ENCODE assay signal across 26 cellular contexts in genomic region chr6:150759500-150759899, GRCh38.
DNase-seq lines count a peak whose midpoint lies in the region; ATAC-seq and TF ChIP-seq lines count a peak whose summit lies in the region.
"Had no signal": no experiment of that assay in that cellular context is flagged by ENCODE, and none has a peak within 500 bp of the region (broad histone marks: within the 10 kb centered on the region; RNA-seq: fewer than 3 reads in every experiment).

No MANE protein-coding gene starts in this region.

- DNase-seq in T1000 (lab: John Stamatoyannopoulos, UW), result peak; percentile 25
- no peak for DNase-seq in memory B cell (ENCODE audit: low spot score in 2 of 2)
- no peak for DNase-seq in stimulated activated naive B cell treated with anti-CD40 and anti-IgM and Interleukin-4, amounts not matched to agents 10 μg/mL and 1 μg/mL and 100 μg/mL, for 72 hours
- no peak for DNase-seq in GM13976 (ENCODE audit: low spot score)
- DNase-seq in activated T-cell treated with anti-CD3 and anti-CD28 coated beads, Interleukin-2, amount 50 U/mL, for 24 hours, result no peak
- DNase-seq in T-helper 1 cell, result no peak
- DNase-seq: CD8-positive, alpha-beta memory T cell; DMS 273 treated with DMSO at 0.1 percent for 48 hours; DND-41; GOT3; NCI-H1092 treated with DMSO at 0.1 percent for 48 hours; NCI-H1436; NCI-H187; NCI-H2081 treated with DMSO at 0.1 percent for 48 hours; NCI-H524; NCI-H774; NK-92 treated with Interleukin-12 subunit alpha and Interleukin-12 subunit beta, amount 100 ng/mL, for 24 hours; Right ventricle myocardium superior; RPMI8226 had no signal

- no peaks in the 10 kb centered on the region for H3K27me3 Mint-ChIP-seq in memory B cell
- H3K27me3 Mint-ChIP-seq in stimulated activated naive B cell treated with anti-CD40 and anti-IgM and Interleukin-4, amounts not matched to agents 10 μg/mL and 1 μg/mL and 100 μg/mL, for 72 hours, result no peaks in the 10 kb centered on the region
- H3K27me3 Mint-ChIP-seq in activated T-cell treated with anti-CD3 and anti-CD28 coated beads, Interleukin-2, amount 50 U/mL, for 24 hours, result no peaks in the 10 kb centered on the region
- H3K27me3 Mint-ChIP-seq: CD8-positive, alpha-beta memory T cell; IgD-negative memory B cell had no signal

- no peaks in the 10 kb centered on the region for H3K9me3 Mint-ChIP-seq in memory B cell
- H3K9me3 Mint-ChIP-seq in stimulated activated naive B cell treated with anti-CD40 and anti-IgM and Interleukin-4, amounts not matched to agents 10 μg/mL and 1 μg/mL and 100 μg/mL, for 72 hours, result peaks cover 1 to 7% of the 10 kb centered on the region in 2 donors
- no peaks in the 10 kb centered on the region for H3K9me3 Mint-ChIP-seq in activated T-cell treated with anti-CD3 and anti-CD28 coated beads, Interleukin-2, amount 50 U/mL, for 24 hours
- H3K9me3 Mint-ChIP-seq: CD8-positive, alpha-beta memory T cell had no signal

- peak overlapping the region; percentile 33 for H3K27ac Mint-ChIP-seq in memory B cell
- H3K27ac Mint-ChIP-seq in stimulated activated naive B cell treated with anti-CD40 and anti-IgM and Interleukin-4, amounts not matched to agents 10 μg/mL and 1 μg/mL and 100 μg/mL, for 72 hours, result peak overlapping the region; percentile 59
- no peak overlapping the region for H3K27ac Mint-ChIP-seq in activated T-cell treated with anti-CD3 and anti-CD28 coated beads, Interleukin-2, amount 50 U/mL, for 24 hours

- no peak overlapping the region for H3K27ac ChIP-seq in HEK293 (ENCODE audit: extremely low read depth, low read depth, low read length)
- H3K27ac ChIP-seq: C4-2B, KMS-11, SJSA1 had no signal

- TF ChIP-seq CTCF in HEK293 (tag by site-specific recombination; IDR thresholded peaks at IDR 0.05), result no peak
- no peak for TF ChIP-seq CTCF in GM13976 (IDR thresholded peaks at IDR 0.05; ENCODE audit: borderline replicate concordance, control extremely low read depth, extremely low read depth, insufficient read depth, missing control alignments)

- no peaks in the 10 kb centered on the region for H3K36me3 ChIP-seq in HEK293 (ENCODE audit: control insufficient read depth in 2 of 2, insufficient read depth in 1 of 2, low read length in 2 of 2)
- H3K36me3 ChIP-seq: HAP-1, SJSA1 had no signal

- POLR2A ChIA-PET in HEK293 (lab: Yijun Ruan, JAX), result interaction anchor here (0.6 kb wide), 1 partner anchor 71 kb away, joined by 3 read pairs; no protein-coding TSS in a partner anchor

- peaks cover 20% of the 10 kb centered on the region for H3K36me3 Mint-ChIP-seq in memory B cell
- H3K36me3 Mint-ChIP-seq in stimulated activated naive B cell treated with anti-CD40 and anti-IgM and Interleukin-4, amounts not matched to agents 10 μg/mL and 1 μg/mL and 100 μg/mL, for 72 hours, result peaks cover 38 to 40% of the 10 kb centered on the region in 2 donors
- H3K36me3 Mint-ChIP-seq in activated T-cell treated with anti-CD3 and anti-CD28 coated beads, Interleukin-2, amount 50 U/mL, for 24 hours (ENCODE audit: low read depth), result no peaks in the 10 kb centered on the region

- H3K4me1 ChIP-seq in HEK293 (ENCODE audit: control insufficient read depth, insufficient read depth, low read length), result peaks cover 25% of the 10 kb centered on the region
- H3K4me1 ChIP-seq: SJSA1 had no signal

- H3K9me3 ChIP-seq in HEK293 (ENCODE audit: control insufficient read depth, insufficient read depth, low read depth, low read length), result no peaks in the 10 kb centered on the region
- H3K9me3 ChIP-seq: HAP-1, SJSA1 had no signal

- peaks cover 38% of the 10 kb centered on the region for H3K4me1 Mint-ChIP-seq in memory B cell
- H3K4me1 Mint-ChIP-seq in stimulated activated naive B cell treated with anti-CD40 and anti-IgM and Interleukin-4, amounts not matched to agents 10 μg/mL and 1 μg/mL and 100 μg/mL, for 72 hours, result peaks cover 30 to 76% of the 10 kb centered on the region in 2 donors
- H3K4me1 Mint-ChIP-seq in activated T-cell treated with anti-CD3 and anti-CD28 coated beads, Interleukin-2, amount 50 U/mL, for 24 hours (ENCODE audit: low read depth), result no peaks in the 10 kb centered on the region
- H3K4me1 Mint-ChIP-seq: CD8-positive, alpha-beta memory T cell had no signal

- in situ Hi-C loops in GM13976 (cut with MboI; ENCODE audit: low sequenced_read_pairs, unreplicated experiment), result no loop called here

- CTCF ChIA-PET in HEK293 (lab: Yijun Ruan, JAX), result interaction anchor here (1.1 to 2.2 kb wide), 2 partner anchors 54 to 74 kb away, joined by 5 to 9 read pairs; no protein-coding TSS in a partner anchor

- no peak overlapping the region for H3K4me3 ChIP-seq in HEK293 (ENCODE audit: low read depth, low read length)
- H3K4me3 ChIP-seq: GM12878, HAP-1, SJSA1 had no signal

- H3K4me3 Mint-ChIP-seq in memory B cell, result no peak overlapping the region
- H3K4me3 Mint-ChIP-seq in stimulated activated naive B cell treated with anti-CD40 and anti-IgM and Interleukin-4, amounts not matched to agents 10 μg/mL and 1 μg/mL and 100 μg/mL, for 72 hours, result no peak overlapping the region
- no peak overlapping the region for H3K4me3 Mint-ChIP-seq in activated T-cell treated with anti-CD3 and anti-CD28 coated beads, Interleukin-2, amount 50 U/mL, for 24 hours
- H3K4me3 Mint-ChIP-seq: CD8-positive, alpha-beta memory T cell had no signal

- no peak for ATAC-seq in memory B cell (ENCODE audit: low read depth)
- ATAC-seq in stimulated activated naive B cell treated with anti-CD40 and anti-IgM and Interleukin-4, amounts not matched to agents 10 μg/mL and 1 μg/mL and 100 μg/mL, for 72 hours (replicated peaks), result no peak

TF ChIP-seq in HEK293, 187 proteins besides CTCF, POLR2A, EP300 and RAD21 (continues in another document):
- no peak for TF ChIP-seq ZNF398 (tag by site-specific recombination; IDR thresholded peaks at IDR 0.05)
- no peak for TF ChIP-seq ZNF610 (tag by site-specific recombination; IDR thresholded peaks at IDR 0.05; ENCODE audit: borderline replicate concordance)
- TF ChIP-seq ZNF785 (tag by site-specific recombination; IDR thresholded peaks at IDR 0.05), result no peak
- TF ChIP-seq ZNF449 (tag by site-specific recombination; IDR thresholded peaks at IDR 0.05), result no peak
- TF ChIP-seq ZNF558 (tag by site-specific recombination; IDR thresholded peaks at IDR 0.05), result no peak
- TF ChIP-seq, protein P1, sequence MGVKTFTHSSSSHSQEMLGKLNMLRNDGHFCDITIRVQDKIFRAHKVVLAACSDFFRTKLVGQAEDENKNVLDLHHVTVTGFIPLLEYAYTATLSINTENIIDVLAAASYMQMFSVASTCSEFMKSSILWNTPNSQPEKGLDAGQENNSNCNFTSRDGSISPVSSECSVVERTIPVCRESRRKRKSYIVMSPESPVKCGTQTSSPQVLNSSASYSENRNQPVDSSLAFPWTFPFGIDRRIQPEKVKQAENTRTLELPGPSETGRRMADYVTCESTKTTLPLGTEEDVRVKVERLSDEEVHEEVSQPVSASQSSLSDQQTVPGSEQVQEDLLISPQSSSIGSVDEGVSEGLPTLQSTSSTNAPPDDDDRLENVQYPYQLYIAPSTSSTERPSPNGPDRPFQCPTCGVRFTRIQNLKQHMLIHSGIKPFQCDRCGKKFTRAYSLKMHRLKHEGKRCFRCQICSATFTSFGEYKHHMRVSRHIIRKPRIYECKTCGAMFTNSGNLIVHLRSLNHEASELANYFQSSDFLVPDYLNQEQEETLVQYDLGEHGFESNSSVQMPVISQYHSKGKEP (tag by site-specific recombination; IDR thresholded peaks at IDR 0.05), result 0 out of 2 replicates have a peak, but pooled peaks have one; percentile 35
- no peak for TF ChIP-seq ZNF548 (tag by site-specific recombination; IDR thresholded peaks at IDR 0.05)
- TF ChIP-seq ZSCAN30 (tag by site-specific recombination; IDR thresholded peaks at IDR 0.05), result no peak
- no peak for TF ChIP-seq ZNF777 (tag by site-specific recombination; IDR thresholded peaks at IDR 0.05; ENCODE audit: borderline replicate concordance)
- TF ChIP-seq, protein P2, sequence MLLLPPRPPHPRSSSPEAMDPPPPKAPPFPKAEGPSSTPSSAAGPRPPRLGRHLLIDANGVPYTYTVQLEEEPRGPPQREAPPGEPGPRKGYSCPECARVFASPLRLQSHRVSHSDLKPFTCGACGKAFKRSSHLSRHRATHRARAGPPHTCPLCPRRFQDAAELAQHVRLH (tag by site-specific recombination; IDR thresholded peaks at IDR 0.05), result peak; percentile 35; the same call in 1 of the 2 replicates
- no peak for TF ChIP-seq ZNF138 (tag by site-specific recombination; IDR thresholded peaks at IDR 0.05; ENCODE audit: borderline replicate concordance)
- 0 out of 2 replicates have a peak, but pooled peaks have one; percentile 12 for TF ChIP-seq ZBTB8A (tag by site-specific recombination; IDR thresholded peaks at IDR 0.05)
- no peak for TF ChIP-seq ZNF433 (tag by site-specific recombination; IDR thresholded peaks at IDR 0.05; ENCODE audit: low read depth)
- TF ChIP-seq ZFP69B (tag by site-specific recombination; IDR thresholded peaks at IDR 0.05), result peak; percentile 80
- no peak for TF ChIP-seq HOXA7 (CRISPR knock-in tag; IDR thresholded peaks at IDR 0.05; ENCODE audit: borderline replicate concordance)
- no peak for TF ChIP-seq ZNF596 (tag by site-specific recombination; IDR thresholded peaks at IDR 0.05)
